9 cellular contexts compared by ENCODE assay signal in genomic region chr5:56686337-56687198, GRCh38.
DNase-seq lines count a peak whose midpoint lies in the region; ATAC-seq and TF ChIP-seq lines count a peak whose summit lies in the region.
"Had no signal": no experiment of that assay in that cellular context is flagged by ENCODE, and none has a peak within 500 bp of the region (broad histone marks: within the 10 kb centered on the region; RNA-seq: fewer than 3 reads in every experiment).

No MANE protein-coding gene starts in this region.

- H3K27ac Mint-ChIP-seq in T-cell, result peak overlapping the region; percentile 86 to 93
- H3K27ac Mint-ChIP-seq: neural progenitor cell had no signal

- peaks cover 77 to 96% (median 89%) of the 10 kb centered on the region in 3 donors for H3K4me1 Mint-ChIP-seq in T-cell

- peak; percentile 29 for DNase-seq in GM10248 (ENCODE audit: extremely low spot score)
- peak in 2 of 34 experiments; percentile 27 to 45 for DNase-seq in T-cell
- DNase-seq in activated CD8-positive, alpha-beta memory T cell treated with anti-CD3 and anti-CD28 coated beads, Interleukin-2, amount 50 U/mL, for 48 hours, result no peak
- no peak for DNase-seq in NCI-H2107 treated with DMSO at 0.1 percent for 48 hours (lab: John Stamatoyannopoulos, UW; ENCODE audit: unreplicated experiment)
- DNase-seq in DMS 273 (lab: John Stamatoyannopoulos, UW; ENCODE audit: unreplicated experiment), result no peak

- no peaks in the 10 kb centered on the region for H3K36me3 Mint-ChIP-seq in T-cell
- H3K36me3 Mint-ChIP-seq: neural progenitor cell had no signal

- peak overlapping the region in 1 of 3 donors; percentile 34 for H3K4me3 Mint-ChIP-seq in T-cell
- H3K4me3 Mint-ChIP-seq: neural progenitor cell had no signal

- CTCF ChIA-PET in GM10248 (lab: Yijun Ruan, JAX), result interaction anchor here (1.1 to 2.1 kb wide), 7 partner anchors 11 to 180 kb away, joined by 3 to 8 read pairs (median 3); no protein-coding TSS in a partner anchor
- CTCF ChIA-PET in T-cell (lab: Charles Lee), result interaction anchor here (0.6 to 0.7 kb wide), 3 partner anchors 41 to 127 kb away, joined by 3 read pairs; no protein-coding TSS in a partner anchor

- no peak for TF ChIP-seq CTCF in GM10248 (IDR thresholded peaks at IDR 0.05; ENCODE audit: control extremely low read depth, extremely low read depth, low read depth, missing control alignments)

- POLR2A ChIA-PET in GM10248 (lab: Yijun Ruan, JAX) (no interaction called here), T-cell (lab: Charles Lee) (interaction anchor here (0.6 to 1.5 kb wide), 5 partner anchors 10 to 645 kb away, joined by 3 to 6 read pairs (median 4); no protein-coding TSS in a partner anchor)

- H3K9me3 Mint-ChIP-seq in T-cell, result peaks cover 0 to 3% (median 0%) of the 10 kb centered on the region in 3 donors
- H3K9me3 Mint-ChIP-seq: neural progenitor cell had no signal

- peak; percentile 51 for ATAC-seq in GM19463 (IDR thresholded peaks at IDR 0.05; ENCODE audit: unreplicated experiment)
- ATAC-seq in HG03103 (IDR thresholded peaks at IDR 0.05; ENCODE audit: low read depth, unreplicated experiment), result peak; percentile 47
- peak; percentile 46 to 73 (median 58) for ATAC-seq in T-cell (replicated peaks in 1 of 4)
- no peak for ATAC-seq in SK-N-SH treated with all-trans-retinoic acid at 6 μM for 48 hours

- no peaks in the 10 kb centered on the region for H3K27me3 Mint-ChIP-seq in T-cell

TF ChIP-seq in SK-N-SH treated with all-trans-retinoic acid at 6 μM for 48 hours, 23 proteins besides CTCF, POLR2A, EP300 and RAD21:
- TF ChIP-seq CSRNP3 (CRISPR knock-in tag; IDR thresholded peaks at IDR 0.05) (no peak), OSR1 (CRISPR knock-in tag; IDR thresholded peaks at IDR 0.05) (no peak), TOX (CRISPR knock-in tag; IDR thresholded peaks at IDR 0.05; ENCODE audit: borderline replicate concordance) (no peak), RARB (CRISPR knock-in tag; IDR thresholded peaks at IDR 0.05) (no peak), SNAI2 (CRISPR knock-in tag; IDR thresholded peaks at IDR 0.05) (no peak), ZNF70 (CRISPR knock-in tag; IDR thresholded peaks at IDR 0.05) (no peak), ESRRG (CRISPR knock-in tag; IDR thresholded peaks at IDR 0.05) (no peak), ARNTL (CRISPR knock-in tag; IDR thresholded peaks at IDR 0.05; ENCODE audit: borderline replicate concordance, low read depth) (no peak), GLIS3 (CRISPR knock-in tag; IDR thresholded peaks at IDR 0.05) (no peak), ZC3H10 (CRISPR knock-in tag; IDR thresholded peaks at IDR 0.05) (no peak), ZNF8 (CRISPR knock-in tag; IDR thresholded peaks at IDR 0.05) (no peak), ISL1 (CRISPR knock-in tag; IDR thresholded peaks at IDR 0.05) (no peak), CREB5 (CRISPR knock-in tag; IDR thresholded peaks at IDR 0.05; ENCODE audit: low read depth) (no peak), ZFP30 (CRISPR knock-in tag; IDR thresholded peaks at IDR 0.05) (no peak), ZNF565 (CRISPR knock-in tag; conservative IDR thresholded peaks at IDR 0.05; ENCODE audit: low read depth) (no peak), ZFP3 (CRISPR knock-in tag; IDR thresholded peaks at IDR 0.05) (no peak), BACH2 (CRISPR knock-in tag; IDR thresholded peaks at IDR 0.05; ENCODE audit: borderline replicate concordance) (no peak), TSHZ2 (CRISPR knock-in tag; IDR thresholded peaks at IDR 0.05) (no peak), CSDC2 (CRISPR knock-in tag; IDR thresholded peaks at IDR 0.05) (no peak), TCF4 (CRISPR knock-in tag; IDR thresholded peaks at IDR 0.05; ENCODE audit: borderline replicate concordance) (no peak)
